Comparison of ENCODE assay signal across 1 cellular context in the genomic region with DNA sequence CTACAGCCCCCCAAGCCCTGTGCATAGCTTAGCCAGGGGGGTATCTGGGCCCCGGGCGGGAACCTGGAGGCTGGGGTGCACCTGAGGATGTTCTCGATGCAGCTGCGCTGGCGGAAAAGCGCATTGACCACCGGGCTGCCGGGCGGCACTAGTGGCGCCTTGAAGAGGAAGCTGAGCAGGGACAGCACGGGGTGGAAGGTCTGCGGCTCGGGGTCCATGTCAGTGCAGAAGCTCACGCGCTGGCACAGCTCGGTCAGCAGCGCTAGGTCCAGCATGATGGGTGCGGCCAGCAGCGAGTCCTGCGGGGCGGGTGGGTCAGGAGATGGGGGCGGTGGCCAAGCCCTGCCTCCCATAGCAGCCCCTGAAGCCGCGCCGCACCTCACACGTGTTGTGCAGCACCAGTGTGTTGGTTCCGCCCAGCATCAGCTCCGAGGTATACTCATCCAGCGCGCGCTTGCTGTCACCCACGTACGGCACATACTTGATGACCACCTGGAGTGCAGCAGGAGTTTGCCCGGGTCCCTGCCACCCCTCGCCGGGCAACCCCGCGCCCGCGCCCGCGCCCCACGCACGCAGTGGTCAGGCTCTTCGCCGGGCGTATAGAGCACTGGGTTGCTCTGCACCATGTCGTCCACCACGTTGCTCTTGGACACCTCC.
TF ChIP-seq lines count a peak whose summit lies in the region.

No MANE protein-coding gene starts in this region.

TF ChIP-seq in K562, 482 proteins besides CTCF, POLR2A, EP300 and RAD21 (continued from another document):
- TF ChIP-seq SIN3B (IDR thresholded peaks at IDR 0.05; ENCODE audit: low read depth): no peak
- TF ChIP-seq POLR2AphosphoS2 (IDR thresholded peaks at IDR 0.05; ENCODE audit: low read length): no peak
- TF ChIP-seq IRF2 (CRISPR knock-in tag; IDR thresholded peaks at IDR 0.05): no peak
- no peak for TF ChIP-seq TOE1 (IDR thresholded peaks at IDR 0.05; ENCODE audit: borderline replicate concordance)
- no peak for TF ChIP-seq TOE1 (CRISPR knock-in tag; IDR thresholded peaks at IDR 0.05; ENCODE audit: borderline replicate concordance, low read depth)
- TF ChIP-seq RBM34 (IDR thresholded peaks at IDR 0.05; ENCODE audit: borderline replicate concordance, insufficient read depth, low read length): no peak
- TF ChIP-seq, protein P1, sequence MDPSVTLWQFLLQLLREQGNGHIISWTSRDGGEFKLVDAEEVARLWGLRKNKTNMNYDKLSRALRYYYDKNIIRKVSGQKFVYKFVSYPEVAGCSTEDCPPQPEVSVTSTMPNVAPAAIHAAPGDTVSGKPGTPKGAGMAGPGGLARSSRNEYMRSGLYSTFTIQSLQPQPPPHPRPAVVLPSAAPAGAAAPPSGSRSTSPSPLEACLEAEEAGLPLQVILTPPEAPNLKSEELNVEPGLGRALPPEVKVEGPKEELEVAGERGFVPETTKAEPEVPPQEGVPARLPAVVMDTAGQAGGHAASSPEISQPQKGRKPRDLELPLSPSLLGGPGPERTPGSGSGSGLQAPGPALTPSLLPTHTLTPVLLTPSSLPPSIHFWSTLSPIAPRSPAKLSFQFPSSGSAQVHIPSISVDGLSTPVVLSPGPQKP (CRISPR knock-in tag; IDR thresholded peaks at IDR 0.05): no peak
- TF ChIP-seq HMGXB4 (CRISPR knock-in tag; IDR thresholded peaks at IDR 0.05): no peak; the same call in 1 of the 2 replicates
- TF ChIP-seq RBM14 (IDR thresholded peaks at IDR 0.05; ENCODE audit: borderline replicate concordance, insufficient read depth, low read depth, low read length): 0 out of 2 replicates have a peak, but pooled peaks have one; percentile 66
- TF ChIP-seq SIN3A (IDR thresholded peaks at IDR 0.05; ENCODE audit: borderline replicate concordance in 2 of 2, control insufficient read depth in 1 of 2, low read depth in 2 of 2, low read length in 2 of 2): no peak
- TF ChIP-seq PRPF4 (IDR thresholded peaks at IDR 0.05; ENCODE audit: insufficient read depth, low read depth, low read length, poor library complexity, severe bottlenecking): peak; percentile 66
- TF ChIP-seq ID3 (CRISPR knock-in tag; IDR thresholded peaks at IDR 0.05): no peak
- TF ChIP-seq ID3 (tag; IDR thresholded peaks at IDR 0.05): no peak
- no peak for TF ChIP-seq POLR2AphosphoS5 (IDR thresholded peaks at IDR 0.05; ENCODE audit: control insufficient read depth, insufficient read depth, low read depth, low read length)
- TF ChIP-seq FUS (optimal IDR thresholded peaks at IDR 0.05; ENCODE audit: low read depth, low read length): no peak
- no peak for TF ChIP-seq ZNF224 (CRISPR knock-in tag; IDR thresholded peaks at IDR 0.05)
- TF ChIP-seq BRCA1 (IDR thresholded peaks at IDR 0.05): no peak
- TF ChIP-seq BRCA1 (CRISPR knock-in tag; IDR thresholded peaks at IDR 0.05): no peak
- TF ChIP-seq NCOA4 (IDR thresholded peaks at IDR 0.05; ENCODE audit: partially characterized antibody): no peak
- no peak for TF ChIP-seq ZNF165 (CRISPR knock-in tag; IDR thresholded peaks at IDR 0.05; ENCODE audit: borderline replicate concordance)
- TF ChIP-seq, protein P2, sequence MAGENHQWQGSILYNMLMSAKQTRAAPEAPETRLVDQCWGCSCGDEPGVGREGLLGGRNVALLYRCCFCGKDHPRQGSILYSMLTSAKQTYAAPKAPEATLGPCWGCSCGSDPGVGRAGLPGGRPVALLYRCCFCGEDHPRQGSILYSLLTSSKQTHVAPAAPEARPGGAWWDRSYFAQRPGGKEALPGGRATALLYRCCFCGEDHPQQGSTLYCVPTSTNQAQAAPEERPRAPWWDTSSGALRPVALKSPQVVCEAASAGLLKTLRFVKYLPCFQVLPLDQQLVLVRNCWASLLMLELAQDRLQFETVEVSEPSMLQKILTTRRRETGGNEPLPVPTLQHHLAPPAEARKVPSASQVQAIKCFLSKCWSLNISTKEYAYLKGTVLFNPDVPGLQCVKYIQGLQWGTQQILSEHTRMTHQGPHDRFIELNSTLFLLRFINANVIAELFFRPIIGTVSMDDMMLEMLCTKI (IDR thresholded peaks at IDR 0.05; ENCODE audit: partially characterized antibody): no peak
- TF ChIP-seq RNF2 (IDR thresholded peaks at IDR 0.05): no peak
- TF ChIP-seq MCM2 (IDR thresholded peaks at IDR 0.05; ENCODE audit: low read depth): no peak
- TF ChIP-seq ZNF354B (CRISPR knock-in tag; IDR thresholded peaks at IDR 0.05): no peak
- TF ChIP-seq, protein P3, sequence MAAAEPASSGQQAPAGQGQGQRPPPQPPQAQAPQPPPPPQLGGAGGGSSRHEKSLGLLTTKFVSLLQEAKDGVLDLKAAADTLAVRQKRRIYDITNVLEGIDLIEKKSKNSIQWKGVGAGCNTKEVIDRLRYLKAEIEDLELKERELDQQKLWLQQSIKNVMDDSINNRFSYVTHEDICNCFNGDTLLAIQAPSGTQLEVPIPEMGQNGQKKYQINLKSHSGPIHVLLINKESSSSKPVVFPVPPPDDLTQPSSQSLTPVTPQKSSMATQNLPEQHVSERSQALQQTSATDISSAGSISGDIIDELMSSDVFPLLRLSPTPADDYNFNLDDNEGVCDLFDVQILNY (CRISPR knock-in tag; IDR thresholded peaks at IDR 0.05): no peak
- TF ChIP-seq MCM7 (IDR thresholded peaks at IDR 0.05): no peak
- no peak for TF ChIP-seq SIRT6 (IDR thresholded peaks at IDR 0.05; ENCODE audit: low read depth, low read length)
- TF ChIP-seq HLTF (IDR thresholded peaks at IDR 0.05): no peak
- no peak for TF ChIP-seq ZBED1 (IDR thresholded peaks at IDR 0.05)
- TF ChIP-seq, protein P4, sequence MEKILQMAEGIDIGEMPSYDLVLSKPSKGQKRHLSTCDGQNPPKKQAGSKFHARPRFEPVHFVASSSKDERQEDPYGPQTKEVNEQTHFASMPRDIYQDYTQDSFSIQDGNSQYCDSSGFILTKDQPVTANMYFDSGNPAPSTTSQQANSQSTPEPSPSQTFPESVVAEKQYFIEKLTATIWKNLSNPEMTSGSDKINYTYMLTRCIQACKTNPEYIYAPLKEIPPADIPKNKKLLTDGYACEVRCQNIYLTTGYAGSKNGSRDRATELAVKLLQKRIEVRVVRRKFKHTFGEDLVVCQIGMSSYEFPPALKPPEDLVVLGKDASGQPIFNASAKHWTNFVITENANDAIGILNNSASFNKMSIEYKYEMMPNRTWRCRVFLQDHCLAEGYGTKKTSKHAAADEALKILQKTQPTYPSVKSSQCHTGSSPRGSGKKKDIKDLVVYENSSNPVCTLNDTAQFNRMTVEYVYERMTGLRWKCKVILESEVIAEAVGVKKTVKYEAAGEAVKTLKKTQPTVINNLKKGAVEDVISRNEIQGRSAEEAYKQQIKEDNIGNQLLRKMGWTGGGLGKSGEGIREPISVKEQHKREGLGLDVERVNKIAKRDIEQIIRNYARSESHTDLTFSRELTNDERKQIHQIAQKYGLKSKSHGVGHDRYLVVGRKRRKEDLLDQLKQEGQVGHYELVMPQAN (IDR thresholded peaks at IDR 0.05; ENCODE audit: borderline replicate concordance): no peak
- TF ChIP-seq HNRNPLL (IDR thresholded peaks at IDR 0.05; ENCODE audit: low read depth, low read length, poor library complexity, severe bottlenecking): no peak
- TF ChIP-seq PHB (CRISPR knock-in tag; IDR thresholded peaks at IDR 0.05): no peak
- TF ChIP-seq PCBP1 (IDR thresholded peaks at IDR 0.05; ENCODE audit: low read depth, low read length, poor library complexity, severe bottlenecking): no peak
- TF ChIP-seq TAL1 (IDR thresholded peaks at IDR 0.05): no peak
